ENCODE assay signal across 1 cellular context in genomic region chr1:113860891-113861290, GRCh38.
TF ChIP-seq lines count a peak whose summit lies in the region.

No MANE protein-coding gene starts in this region.

TF ChIP-seq in IMR-90, 13 proteins besides CTCF, POLR2A, EP300 and RAD21:
- TF ChIP-seq NFE2L2 (IDR thresholded peaks at IDR 0.05; ENCODE audit: low read depth, low read length) (no peak), RFX5 (IDR thresholded peaks at IDR 0.05; ENCODE audit: low read depth, low read length) (no peak), MXI1 (IDR thresholded peaks at IDR 0.05; ENCODE audit: borderline replicate concordance, low read depth, low read length) (no peak), ELK1 (IDR thresholded peaks at IDR 0.05; ENCODE audit: borderline replicate concordance, low read depth, low read length) (no peak), RCOR1 (IDR thresholded peaks at IDR 0.05; ENCODE audit: insufficient replicate concordance, low read length) (no peak), SMC3 (IDR thresholded peaks at IDR 0.05; ENCODE audit: low read depth, low read length) (no peak), FOS (IDR thresholded peaks at IDR 0.05; ENCODE audit: low read depth, low read length) (no peak), MAFK (IDR thresholded peaks at IDR 0.05; ENCODE audit: low read depth, low read length) (no peak), BHLHE40 (IDR thresholded peaks at IDR 0.05; ENCODE audit: low read depth, low read length) (no peak), USF2 (IDR thresholded peaks at IDR 0.05; ENCODE audit: low read depth, low read length) (no peak), MAZ (IDR thresholded peaks at IDR 0.05; ENCODE audit: borderline replicate concordance, low read depth, low read length) (no peak)
TF ChIP-seq in IMR-90: peak in this region for 0.
